ENCODE assay signal across 8 cellular contexts in the genomic region with DNA sequence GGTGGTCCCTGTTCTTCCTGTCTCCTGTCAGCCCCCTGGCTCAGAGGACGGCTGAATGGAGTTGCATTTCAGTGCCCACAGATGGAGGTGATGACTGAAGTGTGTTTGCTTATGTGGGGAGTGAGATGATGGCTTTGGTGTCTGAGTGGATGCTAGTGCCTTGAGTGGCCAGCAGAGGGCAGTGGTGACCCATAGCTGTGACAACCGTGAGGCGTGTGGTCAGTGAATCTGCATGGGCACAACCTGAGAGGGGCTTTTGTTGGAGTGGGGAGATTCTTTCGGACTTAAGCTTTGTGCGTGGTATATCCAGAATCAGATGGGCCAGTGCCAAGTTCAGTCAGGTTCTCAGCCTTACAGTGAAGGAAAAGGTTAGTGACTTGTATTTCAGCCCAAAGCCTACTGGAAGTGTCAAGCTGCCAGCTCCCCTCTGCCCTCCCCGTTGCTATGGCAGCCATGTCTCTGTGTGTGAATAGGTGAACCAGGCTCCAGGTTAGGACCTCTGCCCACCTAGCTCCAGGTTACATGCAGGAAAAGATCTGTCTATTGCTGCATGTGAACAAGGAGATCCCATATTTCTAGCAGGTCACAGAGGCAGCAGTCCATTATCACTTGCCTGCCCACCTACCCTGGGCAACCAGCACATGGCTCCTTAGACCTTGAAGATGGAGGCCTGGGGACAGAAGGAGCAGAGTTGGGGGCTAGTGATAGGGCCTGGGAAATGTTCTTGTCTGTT. TPM values are rescaled to one million over a fixed set of nuclear protein-coding genes. Genes with fewer than 3 reads are reported as not detected.
DNase-seq lines count a peak whose midpoint lies in the region; ATAC-seq and TF ChIP-seq lines count a peak whose summit lies in the region.

No MANE protein-coding gene starts in this region.

- H3K4me3 Mint-ChIP-seq in activated T-cell treated with anti-CD3 and anti-CD28 coated beads, Interleukin-2, amount 50 U/mL, for 72 hours: no peak overlapping the region
- peak overlapping the region in 1 of 3 experiments; percentile 10 for H3K4me3 Mint-ChIP-seq in nephron
- peak overlapping the region; percentile 24 for H3K4me3 Mint-ChIP-seq in type B pancreatic cell

- H3K4me1 Mint-ChIP-seq in activated T-cell treated with anti-CD3 and anti-CD28 coated beads, Interleukin-2, amount 50 U/mL, for 72 hours (ENCODE audit: low read depth): peaks cover 42% of the 10 kb centered on the region
- H3K4me1 Mint-ChIP-seq in nephron (peaks cover 48% of the 10 kb centered on the region), type B pancreatic cell (ENCODE audit: unreplicated experiment) (peaks cover 38% of the 10 kb centered on the region)

- H3K9ac ChIP-seq in Karpas-422 (ENCODE audit: low read length): no peak overlapping the region

- H3K27ac ChIP-seq in Karpas-422 (ENCODE audit: low read length) (no peak overlapping the region), Panc1 (ENCODE audit: low read length) (peak overlapping the region; percentile 19; the same call in 1 of the 2 replicates)

- TF ChIP-seq CTCF in Panc1 (IDR thresholded peaks at IDR 0.05): peak; percentile 98
- TF ChIP-seq CTCF in nephron (IDR thresholded peaks at IDR 0.05; ENCODE audit: unreplicated experiment in 3 of 3): peak; percentile 86 to 97 (median 97)
- peak; percentile 98 for TF ChIP-seq CTCF in type B pancreatic cell (conservative IDR thresholded peaks at IDR 0.05)

- H4K20me1 ChIP-seq in Karpas-422 (ENCODE audit: insufficient read depth, low read depth, low read length): peaks cover 44% of the 10 kb centered on the region; the same call in 1 of the 2 replicates

- POLR2A ChIA-PET in Panc1 (lab: Charles Lee): no interaction called here

- H3K27ac Mint-ChIP-seq in activated T-cell treated with anti-CD3 and anti-CD28 coated beads, Interleukin-2, amount 50 U/mL, for 72 hours: no peak overlapping the region
- peak overlapping the region; percentile 6 to 55 (median 29) for H3K27ac Mint-ChIP-seq in nephron
- peak overlapping the region; percentile 14 for H3K27ac Mint-ChIP-seq in type B pancreatic cell

- no peaks in the 10 kb centered on the region for H3K9me3 Mint-ChIP-seq in activated T-cell treated with anti-CD3 and anti-CD28 coated beads, Interleukin-2, amount 50 U/mL, for 72 hours
- no peaks in the 10 kb centered on the region for H3K9me3 Mint-ChIP-seq in nephron
- H3K9me3 Mint-ChIP-seq in type B pancreatic cell: no peaks in the 10 kb centered on the region

- peak; percentile 70 for ATAC-seq in Panc1
- ATAC-seq in activated T-cell treated with anti-CD3 and anti-CD28 coated beads, Interleukin-2, amount 50 U/mL, for 72 hours (replicated peaks in 1 of 2): peak in 1 of 2 donors; percentile 25

- intact Hi-C loops in Panc1 (cut with micrococcal nuclease; ENCODE audit: unreplicated experiment): loop anchor here (1.0 kb wide), 1 partner anchor 57 kb away; no protein-coding TSS in a partner anchor

- DNase-seq in NCI-H1436 (lab: John Stamatoyannopoulos, UW): peak; percentile 62
- DNase-seq in NCI-H1436 treated with DMSO at 0.1 percent for 48 hours (lab: John Stamatoyannopoulos, UW): no peak
- DNase-seq in Karpas-422: peak; percentile 83
- DNase-seq in Panc1 (ENCODE audit: low read depth, low spot score): peak; percentile 79
- peak; percentile 63 to 72 for DNase-seq in activated T-cell treated with anti-CD3 and anti-CD28 coated beads, Interleukin-2, amount 50 U/mL, for 72 hours
- DNase-seq in fibroblast of peridontal ligament (ENCODE audit: extremely low read depth): peak; percentile 80
- DNase-seq in type B pancreatic cell (ENCODE audit: extremely low spot score, unreplicated experiment): no peak

- H3K27me3 ChIP-seq in Karpas-422 (ENCODE audit: low read length) (no peaks in the 10 kb centered on the region; the same call in 1 of the 2 replicates), Panc1 (ENCODE audit: control insufficient read depth, insufficient read depth, low read length) (no peaks in the 10 kb centered on the region)

- H3K9me2 ChIP-seq in Karpas-422 (replicated peaks; ENCODE audit: insufficient read depth, low read length): no peaks in the 10 kb centered on the region

- H3K9me3 ChIP-seq in Karpas-422 (ENCODE audit: low read length) (no peaks in the 10 kb centered on the region), Panc1 (ENCODE audit: control insufficient read depth, insufficient read depth, low read depth, low read length) (no peaks in the 10 kb centered on the region)

- no TSS peak for BruUV-seq in Panc1 (replicated peaks; lab: Mats Ljungman, UMichigan)

- CTCF ChIA-PET in Panc1 (lab: Charles Lee): interaction anchor here (0.5 to 4.6 kb wide), 8 partner anchors 21 to 133 kb away, joined by 3 to 47 read pairs (median 5); no protein-coding TSS in a partner anchor

- no peaks in the 10 kb centered on the region for H3K27me3 Mint-ChIP-seq in activated T-cell treated with anti-CD3 and anti-CD28 coated beads, Interleukin-2, amount 50 U/mL, for 72 hours (ENCODE audit: low read depth)
- H3K27me3 Mint-ChIP-seq in nephron (ENCODE audit: low read depth) (no peaks in the 10 kb centered on the region), type B pancreatic cell (no peaks in the 10 kb centered on the region)

- no peaks in the 10 kb centered on the region for H3K79me2 ChIP-seq in Karpas-422 (ENCODE audit: low read length)

- no peaks in the 10 kb centered on the region for H3K36me3 ChIP-seq in Karpas-422 (ENCODE audit: insufficient read depth, low read length)
- H3K36me3 ChIP-seq in Panc1 (ENCODE audit: control insufficient read depth, insufficient read depth, low read length): 0 out of 2 replicates have a peak, but pooled peaks cover 2% of the 10 kb centered on the region

- H3K36me3 Mint-ChIP-seq in activated T-cell treated with anti-CD3 and anti-CD28 coated beads, Interleukin-2, amount 50 U/mL, for 72 hours (ENCODE audit: insufficient read depth in 2 of 2): peaks cover 0 to 4% of the 10 kb centered on the region in 2 donors
- H3K36me3 Mint-ChIP-seq in nephron (ENCODE audit: low read depth) (peaks cover 14% of the 10 kb centered on the region), type B pancreatic cell (peaks cover 5% of the 10 kb centered on the region)

- in situ Hi-C loops in Panc1 (cut with HindIII; ENCODE audit: low pct_unique_long_range_greater_than_20kb, low sequenced_read_pairs): no loop called here

- H3K4me3 ChIP-seq in Karpas-422 (ENCODE audit: low read length): no peak overlapping the region
- no peak overlapping the region for H3K4me3 ChIP-seq in Panc1 (ENCODE audit: low read depth in 2 of 2, low read length in 2 of 2)

- no peak overlapping the region for H3K4me2 ChIP-seq in Karpas-422 (ENCODE audit: low read depth, low read length, poor library complexity, severe bottlenecking)

- H2AFZ ChIP-seq in Karpas-422 (ENCODE audit: low read length): no peak overlapping the region

- H3K4me1 ChIP-seq in Karpas-422 (ENCODE audit: low read length) (peaks cover 38% of the 10 kb centered on the region), Panc1 (ENCODE audit: control insufficient read depth, insufficient read depth, low read length) (peaks cover 32% of the 10 kb centered on the region)

RNA-seq across cellular contexts. Expression of a gene that starts 14.7 kb away (rescaled TPM):
- total RNA-seq in Karpas-422 (2014; rRNA removed; shearing (Covaris generic); ENCODE audit: low replicate concordance): 2.8 and 2.9 TPM in 2 replicates
- total RNA-seq in Panc1 (2021; ENCODE audit: unreplicated experiment) (85.0 TPM), type B pancreatic cell (ENCODE audit: low replicate concordance) (46.7 and 58.6 TPM in 2 replicates)
- polyA plus RNA-seq in Panc1 (2012; ENCODE audit: insufficient read length): 151 TPM
- 1 to 10 TPM; 1.2 to 1.9 TPM for total RNA-seq in activated T-cell treated with anti-CD3 and anti-CD28 coated beads, Interleukin-2, amount 50 U/mL, for 72 hours

Comparison
In these comparisons a context has a peak if more than half of its experiments do, and no peak if none do; other contexts are left out.
1. DNase-seq: peak in NCI-H1436 (single experiment), Karpas-422 (single experiment), Panc1 (single experiment), activated T-cell treated with anti-CD3 and anti-CD28 coated beads, Interleukin-2, amount 50 U/mL, for 72 hours (2 of 2) and fibroblast of peridontal ligament (single experiment); none in NCI-H1436 treated with DMSO at 0.1 percent for 48 hours (single experiment) and type B pancreatic cell (single experiment).
2. RNA of a gene that starts 14.7 kb away (total RNA-seq): 85.0 TPM in Panc1 (single experiment) and 46.7 to 58.6 TPM in type B pancreatic cell; 2.8 to 2.9 TPM in Karpas-422 and 1.2 to 1.9 TPM in activated T-cell treated with anti-CD3 and anti-CD28 coated beads, Interleukin-2, amount 50 U/mL, for 72 hours; every median in the first group is over 10 times any median in the second.
3. Peak in every context shown above with its lines, with median percentiles within 50 percentile points of each other: CTCF ChIP-seq.